In genomic region chr6:17365961-17366360, GRCh38 we compare ENCODE assay signal across 27 cellular contexts. TPM values are rescaled to one million over a fixed set of nuclear protein-coding genes. Genes with fewer than 3 reads are reported as not detected.
"Had no signal": no experiment of that assay in that cellular context is flagged by ENCODE, and none has a peak within 500 bp of the region (broad histone marks: within the 10 kb centered on the region; RNA-seq: fewer than 3 reads in every experiment).

No MANE protein-coding gene starts in this region.

- H3K4me3 ChIP-seq: adrenal gland, body of pancreas, esophagus squamous epithelium had no signal

- ATAC-seq: activated CD4-positive, CD25-positive, alpha-beta regulatory T cell treated with anti-CD3 and anti-CD28 coated beads, Interleukin-2, amount 50 U/mL, for 24 hours; activated CD8-positive, alpha-beta T cell treated with anti-CD3 and anti-CD28 coated beads for 36 hours; activated naive CD8-positive, alpha-beta T cell treated with anti-CD3 and anti-CD28 coated beads, Interleukin-2, amount 50 U/mL, for 24 hours; activated T-cell treated with anti-CD3 and anti-CD28 coated beads, Interleukin-2, amount 50 U/mL, for 4 hours; activated T-helper 17 cell treated with anti-CD3 and anti-CD28 coated beads, Interleukin-2, amount 50 U/mL, for 72 hours; body of pancreas; T-helper 17 cell had no signal

- DNase-seq: activated B cell treated with CpG ODN at 0.5 μM for 24 hours; activated CD4-positive, alpha-beta T cell treated with anti-CD3 and anti-CD28 coated beads for 48 hours; activated CD4-positive, alpha-beta T cell treated with anti-CD3 and anti-CD28 coated beads, Interleukin-2, amount 50 U/mL, for 1 hour; activated CD4-positive, alpha-beta T cell treated with anti-CD3 and anti-CD28 coated beads, Interleukin-2, amount 50 U/mL, for 48 hours; activated CD8-positive, alpha-beta memory T cell treated with anti-CD3 and anti-CD28 coated beads for 24 hours; activated CD8-positive, alpha-beta T cell treated with anti-CD3 and anti-CD28 coated beads for 36 hours; activated effector memory CD4-positive, alpha-beta T cell treated with Interleukin-2 at 50 U/mL for 16 hours; activated gamma-delta T cell treated with Interleukin-2 at 50 U/mL for 16 hours; activated naive CD4-positive, alpha-beta T cell treated with Interleukin-2 at 50 U/mL for 16 hours; activated naive CD8-positive, alpha-beta T cell treated with anti-CD3 and anti-CD28 coated beads for 36 hours; activated naive CD8-positive, alpha-beta T cell treated with anti-CD3 and anti-CD28 coated beads, Interleukin-2, amount 50 U/mL, for 24 hours; activated T-cell treated with anti-CD3 and anti-CD28 coated beads, Interleukin-2, amount 50 U/mL, for 4 hours; adrenal gland; amygdala; aorta; body of pancreas; caudate nucleus; cortex of kidney; effector CD8-positive, alpha-beta T cell; esophagus squamous epithelium; foreskin fibroblast; head of caudate nucleus; T-helper 17 cell; T1000; WERI-Rb-1 had no signal

RNA-seq across cellular contexts. Expression of gene CAP2, which starts 27.4 kb away (rescaled TPM):
- total RNA-seq: activated B cell treated with CpG ODN at 0.5 μM for 24 hours; activated CD8-positive, alpha-beta T cell treated with anti-CD3 and anti-CD28 coated beads for 36 hours; activated naive CD8-positive, alpha-beta T cell treated with anti-CD3 and anti-CD28 coated beads for 36 hours; activated T-cell treated with anti-CD3 and anti-CD28 coated beads, Interleukin-2, amount 50 U/mL, for 4 hours; activated T-helper 17 cell treated with anti-CD3 and anti-CD28 coated beads, Interleukin-2, amount 50 U/mL, for 72 hours; T-helper 17 cell had no signal
